Comparison of ENCODE assay signal across 12 cellular contexts in the genomic region with DNA sequence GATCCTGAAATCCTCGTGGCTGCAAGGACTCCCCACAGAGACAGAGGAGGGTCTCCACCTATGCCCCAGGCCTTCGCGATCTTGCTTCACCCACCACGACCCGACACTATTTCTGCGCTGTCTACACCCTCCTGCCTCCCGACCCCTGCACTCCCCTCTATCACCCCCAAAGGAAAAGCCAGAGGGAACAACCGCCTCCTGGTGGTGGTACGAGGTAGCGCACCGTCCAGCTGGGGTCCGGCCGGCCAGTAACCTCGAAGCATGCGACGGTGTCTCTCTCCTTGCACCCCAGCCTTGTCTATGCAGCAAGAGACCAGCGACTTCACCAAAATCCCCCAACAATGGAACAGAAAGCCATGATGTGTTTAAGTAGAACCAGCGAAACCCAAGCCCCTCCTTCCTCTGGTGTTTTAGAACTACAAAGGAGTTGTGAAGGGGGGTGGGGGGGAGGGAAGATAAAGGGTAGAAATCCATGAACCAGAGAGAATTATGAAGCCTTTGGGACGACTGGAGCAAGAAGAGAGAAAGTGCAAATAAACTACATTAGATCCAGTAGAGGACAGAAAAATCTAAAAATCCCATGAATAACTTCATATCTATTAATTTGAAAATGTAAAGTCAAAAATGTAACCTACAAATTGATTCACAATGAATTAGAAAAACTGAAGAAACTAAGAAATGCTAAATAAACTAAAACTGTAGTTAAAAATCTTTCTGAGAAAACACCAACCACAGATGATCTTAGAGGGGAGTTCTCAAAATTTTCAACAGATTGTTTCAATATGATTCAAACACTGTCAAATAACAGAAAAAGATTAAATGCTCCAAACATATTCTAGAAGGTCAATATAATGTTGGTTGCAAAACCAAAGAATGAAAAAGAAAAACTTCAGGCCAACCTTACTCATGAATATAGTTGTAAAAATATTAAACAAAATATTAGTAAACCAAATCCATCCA.
DNase-seq lines count a peak whose midpoint lies in the region; ATAC-seq and TF ChIP-seq lines count a peak whose summit lies in the region.
"Had no signal": no experiment of that assay in that cellular context is flagged by ENCODE, and none has a peak within 500 bp of the region (broad histone marks: within the 10 kb centered on the region; RNA-seq: fewer than 3 reads in every experiment).

No MANE protein-coding gene starts in this region.

- H3K36me3 Mint-ChIP-seq in GM23338 (ENCODE audit: low read depth) = 0 out of 3 replicates have a peak, but pooled peaks cover 4% of the 10 kb centered on the region
- H3K36me3 Mint-ChIP-seq in CD4-positive, alpha-beta T cell (ENCODE audit: low read depth) = peaks cover 18% of the 10 kb centered on the region
- H3K36me3 Mint-ChIP-seq: activated naive CD4-positive, alpha-beta T cell treated with anti-CD3 and anti-CD28 coated beads, Interleukin-2, amount 50 U/mL, for 72 hours had no signal

- H3K27ac ChIP-seq in GM23338 (ENCODE audit: low read depth) (no peak overlapping the region), brain microvascular endothelial cell (no peak overlapping the region), lower lobe of right lung (no peak overlapping the region)
- H3K27ac ChIP-seq in CD4-positive, alpha-beta T cell (ENCODE audit: low read depth, low read length) = no peak overlapping the region

- no peaks in the 10 kb centered on the region for H3F3A ChIP-seq in GM23338 (replicated peaks; ENCODE audit: low read depth)

- POLR2A ChIA-PET in BJ (lab: Charles Lee) = no interaction called here
- POLR2A ChIA-PET in CD4-positive, alpha-beta T cell (lab: Charles Lee) = interaction anchor here (0.6 kb wide), 1 partner anchor 190 kb away, joined by 3 read pairs; no protein-coding TSS in a partner anchor

- H4K20me1 ChIP-seq in GM23338 (replicated peaks; ENCODE audit: insufficient read depth) = no peaks in the 10 kb centered on the region

- H3K36me3 ChIP-seq in BJ (ENCODE audit: control insufficient read depth, insufficient read depth, low read length) = peaks cover 2% of the 10 kb centered on the region
- H3K36me3 ChIP-seq in GM23338 (ENCODE audit: insufficient read depth) = no peaks in the 10 kb centered on the region
- no peaks in the 10 kb centered on the region for H3K36me3 ChIP-seq in brain microvascular endothelial cell (replicated peaks)
- peaks cover 18% of the 10 kb centered on the region for H3K36me3 ChIP-seq in lower lobe of right lung

- no peaks in the 10 kb centered on the region for H3K9me3 ChIP-seq in lower lobe of right lung
- H3K9me3 ChIP-seq in CD4-positive, alpha-beta T cell (ENCODE audit: control insufficient read depth, low read length) = no peaks in the 10 kb centered on the region

- H3K27me3 ChIP-seq in BJ (ENCODE audit: control insufficient read depth, insufficient read depth, low read length) (no peaks in the 10 kb centered on the region), GM23338 (ENCODE audit: insufficient read depth) (no peaks in the 10 kb centered on the region), brain microvascular endothelial cell (replicated peaks) (no peaks in the 10 kb centered on the region), lower lobe of right lung (ENCODE audit: low read depth) (no peaks in the 10 kb centered on the region)
- no peaks in the 10 kb centered on the region for H3K27me3 ChIP-seq in CD4-positive, alpha-beta T cell (ENCODE audit: control insufficient read depth, insufficient read depth, low read length)

- H3K4me3 Mint-ChIP-seq in GM23338 = no peak overlapping the region
- no peak overlapping the region for H3K4me3 Mint-ChIP-seq in CD4-positive, alpha-beta T cell

- H3K4me1 ChIP-seq in GM23338 (ENCODE audit: insufficient read depth) (no peaks in the 10 kb centered on the region), lower lobe of right lung (no peaks in the 10 kb centered on the region)

- H3K9me2 ChIP-seq in GM23338 (ENCODE audit: insufficient read depth) = no peaks in the 10 kb centered on the region

- peaks cover 5% of the 10 kb centered on the region for H3K4me1 Mint-ChIP-seq in GM23338
- no peaks in the 10 kb centered on the region for H3K4me1 Mint-ChIP-seq in CD4-positive, alpha-beta T cell (ENCODE audit: low read depth)

- no peaks in the 10 kb centered on the region for H3K79me2 ChIP-seq in GM23338 (replicated peaks; ENCODE audit: insufficient read depth)

- ATAC-seq in GM23338 (peak; percentile 72), lower lobe of right lung (no peak)
- no peak for ATAC-seq in CD4-positive, alpha-beta T cell (ENCODE audit: poor library complexity)
- ATAC-seq: activated naive CD4-positive, alpha-beta T cell treated with anti-CD3 and anti-CD28 coated beads, Interleukin-2, amount 50 U/mL, for 72 hours; left cardiac atrium had no signal

- in situ Hi-C loops in brain microvascular endothelial cell (cut with HindIII; ENCODE audit: low pct_ligation_motif_present, low sequenced_read_pairs) = no loop called here

- H3K9me3 Mint-ChIP-seq in GM23338 = no peaks in the 10 kb centered on the region
- no peaks in the 10 kb centered on the region for H3K9me3 Mint-ChIP-seq in CD4-positive, alpha-beta T cell
- H3K9me3 Mint-ChIP-seq: activated naive CD4-positive, alpha-beta T cell treated with anti-CD3 and anti-CD28 coated beads, Interleukin-2, amount 50 U/mL, for 72 hours had no signal

- H3K4me3 ChIP-seq in BJ (ENCODE audit: low read depth, low read length) (no peak overlapping the region), GM23338 (no peak overlapping the region), brain microvascular endothelial cell (ENCODE audit: low read depth, low read length) (no peak overlapping the region), lower lobe of right lung (no peak overlapping the region)

- DNase-seq in BJ (ENCODE audit: low read depth) = no peak
- peak; percentile 54 for DNase-seq in GM23338 (ENCODE audit: low spot score)
- no peak for DNase-seq in brain microvascular endothelial cell
- no peak for DNase-seq in lower lobe of right lung
- no peak for DNase-seq in A172 (ENCODE audit: low spot score)
- DNase-seq in CD4-positive, alpha-beta T cell = no peak
- DNase-seq in NCI-H1105 treated with DMSO at 0.1 percent for 48 hours (lab: John Stamatoyannopoulos, UW) = no peak
- no peak for DNase-seq in GM10266 (ENCODE audit: extremely low spot score)
- DNase-seq: DMS53, left cardiac atrium, NCI-H1417 had no signal

- H2AFZ ChIP-seq in GM23338 = no peak overlapping the region

- CTCF ChIA-PET in BJ (lab: Yijun Ruan, JAX) = interaction anchor here (1.3 kb wide), 1 partner anchor 34 kb away, joined by 4 read pairs; no protein-coding TSS in a partner anchor
- CTCF ChIA-PET in CD4-positive, alpha-beta T cell (lab: Charles Lee) = no interaction called here

- H3K4me2 ChIP-seq in GM23338 = no peak overlapping the region

- H3K27ac Mint-ChIP-seq in GM23338 = no peak overlapping the region
- H3K27ac Mint-ChIP-seq in CD4-positive, alpha-beta T cell = no peak overlapping the region

- peak; percentile 50 for TF ChIP-seq CTCF in BJ (IDR thresholded peaks at IDR 0.05; ENCODE audit: insufficient read depth, low read depth, low read length)
- TF ChIP-seq CTCF in GM23338 (conservative IDR thresholded peaks at IDR 0.05; ENCODE audit: low read depth in 2 of 2) = peak; percentile 82
- peak; percentile 70 for TF ChIP-seq CTCF in brain microvascular endothelial cell (IDR thresholded peaks at IDR 0.05; ENCODE audit: low read depth, low read length, missing control alignments)
- TF ChIP-seq CTCF in lower lobe of right lung (IDR thresholded peaks at IDR 0.05) = peak; percentile 24
- no peak for TF ChIP-seq CTCF in CD4-positive, alpha-beta T cell (IDR thresholded peaks at IDR 0.05)
- no peak for TF ChIP-seq CTCF in GM10266 (IDR thresholded peaks at IDR 0.05; ENCODE audit: control insufficient read depth, insufficient read depth, low read depth, missing control alignments)

- H3K27me3 Mint-ChIP-seq in GM23338 (ENCODE audit: insufficient read depth, low read depth, poor library complexity) = peaks cover 5% of the 10 kb centered on the region
- H3K27me3 Mint-ChIP-seq in CD4-positive, alpha-beta T cell = no peaks in the 10 kb centered on the region

- intact Hi-C loops in lower lobe of right lung (cut with DNase I) = no loop called here
- intact Hi-C loops in CD4-positive, alpha-beta T cell (cut with DNase I, micrococcal nuclease) = no loop called here

TF ChIP-seq in GM23338, 12 proteins besides CTCF, POLR2A, EP300 and RAD21 (continues in another document):
- TF ChIP-seq, protein P1, sequence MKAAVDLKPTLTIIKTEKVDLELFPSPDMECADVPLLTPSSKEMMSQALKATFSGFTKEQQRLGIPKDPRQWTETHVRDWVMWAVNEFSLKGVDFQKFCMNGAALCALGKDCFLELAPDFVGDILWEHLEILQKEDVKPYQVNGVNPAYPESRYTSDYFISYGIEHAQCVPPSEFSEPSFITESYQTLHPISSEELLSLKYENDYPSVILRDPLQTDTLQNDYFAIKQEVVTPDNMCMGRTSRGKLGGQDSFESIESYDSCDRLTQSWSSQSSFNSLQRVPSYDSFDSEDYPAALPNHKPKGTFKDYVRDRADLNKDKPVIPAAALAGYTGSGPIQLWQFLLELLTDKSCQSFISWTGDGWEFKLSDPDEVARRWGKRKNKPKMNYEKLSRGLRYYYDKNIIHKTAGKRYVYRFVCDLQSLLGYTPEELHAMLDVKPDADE (IDR thresholded peaks at IDR 0.05) = no peak
- no peak for TF ChIP-seq POLR2AphosphoS5 (IDR thresholded peaks at IDR 0.05; ENCODE audit: low read depth)
- TF ChIP-seq ZNF331 (CRISPR knock-in tag; IDR thresholded peaks at IDR 0.05; ENCODE audit: low read depth) = no peak

Comparison
In these comparisons a context has a peak if more than half of its experiments do, and no peak if none do; other contexts are left out.
1. CTCF ChIP-seq: peak in BJ (single experiment), GM23338 (2 of 2), brain microvascular endothelial cell (single experiment) and lower lobe of right lung (single experiment); none in CD4-positive, alpha-beta T cell (single experiment) and GM10266 (single experiment).